In the genomic region with DNA sequence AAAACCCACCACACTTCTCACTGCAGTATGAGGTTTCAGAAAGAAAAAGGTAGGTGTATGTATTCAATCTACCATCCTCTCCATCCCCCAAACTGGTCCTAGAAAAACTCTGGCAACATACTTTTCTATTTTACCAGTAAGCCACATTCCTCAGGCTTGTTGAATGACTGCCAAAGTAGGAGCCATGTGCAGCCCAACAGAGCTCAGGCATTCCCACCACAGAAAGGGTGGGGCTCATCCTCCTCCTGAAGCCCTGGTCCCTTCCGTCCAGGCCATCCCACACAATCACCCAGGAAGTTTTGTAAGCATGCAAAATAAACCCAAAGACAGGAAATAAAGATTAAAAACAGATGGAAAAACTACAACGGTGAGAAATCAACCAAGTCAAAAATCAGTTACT, we compare ENCODE assay signal across 9 cellular contexts. TPM values are rescaled to one million over a fixed set of nuclear protein-coding genes. Genes with fewer than 3 reads are reported as not detected.
DNase-seq lines count a peak whose midpoint lies in the region; ATAC-seq and TF ChIP-seq lines count a peak whose summit lies in the region.
"Had no signal": no experiment of that assay in that cellular context is flagged by ENCODE, and none has a peak within 500 bp of the region (broad histone marks: within the 10 kb centered on the region; RNA-seq: fewer than 3 reads in every experiment).

No MANE protein-coding gene starts in this region.

- peak; percentile 94 for ATAC-seq in PC-3
- ATAC-seq in GM19324 (IDR thresholded peaks at IDR 0.05; ENCODE audit: low FRiP score, unreplicated experiment), result no peak

- POLR2A ChIA-PET in PC-3 (lab: Charles Lee; ENCODE audit: unreplicated experiment), result interaction anchor here (0.6 to 0.7 kb wide), 2 partner anchors 20 to 552 kb away, joined by 3 to 25 read pairs; no protein-coding TSS in a partner anchor

- H2BK15ac ChIP-seq in neuronal stem cell (ENCODE audit: low read length), result no peak overlapping the region

- intact Hi-C loops in PC-3 (cut with micrococcal nuclease), result loop anchor here (1.0 kb wide), 1 partner anchor 18 kb away; no protein-coding TSS in a partner anchor

- H3K4me2 ChIP-seq in PC-3 (ENCODE audit: low read length), result peak overlapping the region; percentile 62
- H3K4me2 ChIP-seq in neuronal stem cell (ENCODE audit: insufficient read depth, low read length, poor library complexity, severe bottlenecking), result no peak overlapping the region

- H3K79me2 ChIP-seq in PC-3 (ENCODE audit: low read length), result 0 out of 2 replicates have a peak, but pooled peaks cover 5% of the 10 kb centered on the region

- no peak overlapping the region for H3K4ac ChIP-seq in neuronal stem cell (ENCODE audit: low read length)

- H3K9me3 ChIP-seq in PC-3 (ENCODE audit: low read length) (no peaks in the 10 kb centered on the region), neuronal stem cell (replicated peaks in 1 of 2; ENCODE audit: control insufficient read depth in 2 of 2, insufficient read depth in 1 of 2, low read depth in 1 of 2, low read length in 2 of 2) (peaks cover 1 to 3% of the 10 kb centered on the region in 2 donors)

- H3K27me3 ChIP-seq in PC-3 (ENCODE audit: low read length), result no peaks in the 10 kb centered on the region
- no peaks in the 10 kb centered on the region for H3K27me3 ChIP-seq in neuronal stem cell (ENCODE audit: control insufficient read depth in 3 of 3, insufficient read depth in 3 of 3, low read depth in 1 of 3, low read length in 3 of 3)

- H3K9ac ChIP-seq in PC-3 (ENCODE audit: low read length) (peak overlapping the region; percentile 5; the same call in 1 of the 2 replicates), neuronal stem cell (ENCODE audit: low read depth, low read length, poor library complexity) (no peak overlapping the region)

- no peaks in the 10 kb centered on the region for H4K20me1 ChIP-seq in PC-3 (ENCODE audit: low read length)

- no peak overlapping the region for H4K91ac ChIP-seq in neuronal stem cell (ENCODE audit: low read depth, low read length, poor library complexity)

- no TSS peak for BruUV-seq in PC-3 (replicated peaks; lab: Mats Ljungman, UMichigan)

- TF ChIP-seq CTCF in PC-3 (conservative IDR thresholded peaks at IDR 0.05; ENCODE audit: low read depth, low read length), result no peak
- TF ChIP-seq CTCF in epithelial cell of proximal tubule (conservative IDR thresholded peaks at IDR 0.05; ENCODE audit: low read depth, low read length), result no peak

- peak overlapping the region; percentile 57 for H3K27ac ChIP-seq in PC-3 (ENCODE audit: low read length)
- no peak overlapping the region for H3K27ac ChIP-seq in neuronal stem cell (replicated peaks; ENCODE audit: low read length)

- no peak overlapping the region for H2BK5ac ChIP-seq in neuronal stem cell (ENCODE audit: low read length)

- peaks cover 2% of the 10 kb centered on the region for H3K79me1 ChIP-seq in neuronal stem cell (ENCODE audit: low read depth, low read length)

- H3K36me3 ChIP-seq in PC-3 (ENCODE audit: low read depth, low read length) (peaks cover 3% of the 10 kb centered on the region; the same call in 1 of the 2 replicates), neuronal stem cell (replicated peaks in 1 of 2; ENCODE audit: control insufficient read depth in 2 of 2, insufficient read depth in 2 of 2, low read length in 2 of 2) (peaks cover 9 to 30% of the 10 kb centered on the region in 2 donors)

- no peak overlapping the region for H3K14ac ChIP-seq in neuronal stem cell (ENCODE audit: low read length)

- H3K23ac ChIP-seq in neuronal stem cell (ENCODE audit: low read depth, low read length, poor library complexity), result no peak overlapping the region

- no peak overlapping the region for H3K18ac ChIP-seq in neuronal stem cell (ENCODE audit: low read length)

- CTCF ChIA-PET in PC-3 (lab: Charles Lee), result interaction anchor here (0.6 kb wide), 1 partner anchor 134 kb away, joined by 6 read pairs; no protein-coding TSS in a partner anchor

- DNase-seq in AG08396 (ENCODE audit: low spot score) (peak; percentile 93), PC-3 (peak; percentile 90), epithelial cell of proximal tubule (ENCODE audit: low read depth) (peak; percentile 38), mucosa of gallbladder (ENCODE audit: low spot score) (peak; percentile 48), neuronal stem cell (ENCODE audit: low spot score) (no peak), NCI-H2171 treated with DMSO at 0.1 percent for 48 hours (lab: John Stamatoyannopoulos, UW) (no peak)
- DNase-seq in activated CD4-positive, alpha-beta T cell treated with anti-CD3 and anti-CD28 coated beads, Interleukin-2, amount 50 U/mL, for 1 hour, result no peak
- DNase-seq: stimulated activated CD4-positive, alpha-beta T cell treated with anti-CD3 and anti-CD28 coated beads, Interleukin-15, amount 100 ng/mL, for 24 hours had no signal

- H3K4me3 ChIP-seq in PC-3 (ENCODE audit: low read length), result no peak overlapping the region
- H3K4me3 ChIP-seq in epithelial cell of proximal tubule (ENCODE audit: low read depth, low read length), result no peak overlapping the region
- H3K4me3 ChIP-seq in neuronal stem cell (ENCODE audit: low read length in 2 of 2), result no peak overlapping the region

- H3K9me2 ChIP-seq in PC-3 (replicated peaks; ENCODE audit: low read length), result no peaks in the 10 kb centered on the region

- H2AFZ ChIP-seq in PC-3 (ENCODE audit: low read length) (no peak overlapping the region), neuronal stem cell (ENCODE audit: low read length) (no peak overlapping the region)

- no peak overlapping the region for H2BK120ac ChIP-seq in neuronal stem cell (ENCODE audit: low read depth, low read length)

- no peak overlapping the region for H2BK12ac ChIP-seq in neuronal stem cell (ENCODE audit: low read length)

- no peaks in the 10 kb centered on the region for H3F3A ChIP-seq in PC-3 (ENCODE audit: low read length, unreplicated experiment)

- H3K4me1 ChIP-seq in PC-3 (ENCODE audit: insufficient read depth, low read length) (peaks cover 29% of the 10 kb centered on the region), neuronal stem cell (ENCODE audit: control insufficient read depth in 2 of 2, insufficient read depth in 1 of 2, low read depth in 1 of 2, low read length in 2 of 2) (peaks cover 3 to 9% of the 10 kb centered on the region in 2 donors)

- no peak overlapping the region for H2AK5ac ChIP-seq in neuronal stem cell (ENCODE audit: low read depth, low read length)

- no CpG with 5 or more reads among the region's 2 CpGs for WGBS in neuronal stem cell (ENCODE audit: extremely low coverage in 2 of 2, insufficient read length in 2 of 2, insufficient replicate concordance in 1 of 2), 2 donors

- H4K8ac ChIP-seq in neuronal stem cell (ENCODE audit: low read depth, low read length), result no peak overlapping the region

RNA-seq across cellular contexts. Expression of gene MAD1L1, which starts 57.2 kb away (rescaled TPM):
- total RNA-seq in PC-3 (2014; rRNA removed) (88.4 and 146 TPM in 2 replicates), epithelial cell of proximal tubule (73.8 and 83.4 TPM in 2 replicates), mucosa of gallbladder (50.5 TPM)
- 20.0 TPM for polyA plus RNA-seq in neuronal stem cell (2013, experiment 1 of 2)
- 18.9 TPM for polyA plus RNA-seq in neuronal stem cell (2013, experiment 2 of 2)

Comparison
In these comparisons a context has a peak if more than half of its experiments do, and no peak if none do; other contexts are left out.
1. DNase-seq: peak in AG08396 (single experiment), PC-3 (single experiment), epithelial cell of proximal tubule (single experiment) and mucosa of gallbladder (single experiment); none in neuronal stem cell (single experiment), activated CD4-positive, alpha-beta T cell treated with anti-CD3 and anti-CD28 coated beads, Interleukin-2, amount 50 U/mL, for 1 hour (single experiment) and NCI-H2171 treated with DMSO at 0.1 percent for 48 hours (single experiment).